In the genomic region with DNA sequence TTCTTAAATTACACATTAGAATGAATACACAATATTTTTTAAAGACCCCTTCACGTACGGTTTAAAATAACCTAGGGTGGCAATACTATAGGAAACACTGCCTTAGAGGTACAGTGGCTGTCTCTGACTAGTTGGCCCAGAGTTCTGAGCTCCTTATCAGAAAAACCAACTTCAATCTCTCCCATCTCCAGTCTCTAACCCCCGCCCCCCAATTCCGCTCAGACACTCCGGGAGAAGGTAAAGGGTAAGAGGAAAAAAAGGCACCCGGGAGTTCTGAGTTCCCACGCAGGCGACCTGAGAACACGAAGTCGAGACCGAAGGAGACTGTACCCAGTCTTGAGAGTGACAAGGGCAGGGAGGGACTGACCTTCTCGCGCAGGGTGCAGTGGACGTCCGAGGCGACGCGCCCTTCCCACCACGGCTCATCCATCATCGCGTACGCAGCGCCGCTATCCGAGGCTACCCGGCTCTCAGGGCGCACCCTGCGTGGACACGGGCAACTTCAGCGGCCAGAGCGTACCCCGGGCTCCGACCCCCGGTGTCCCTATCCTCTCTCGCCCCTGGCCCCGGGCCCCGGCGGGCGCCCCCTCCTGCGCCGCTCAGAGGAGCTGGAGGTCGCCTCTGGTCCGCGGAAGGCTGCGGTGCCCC, we compare ENCODE assay signal across 8 cellular contexts. TPM values are rescaled to one million over a fixed set of nuclear protein-coding genes. Genes with fewer than 3 reads are reported as not detected.
DNase-seq lines count a peak whose midpoint lies in the region; ATAC-seq and TF ChIP-seq lines count a peak whose summit lies in the region.

No MANE protein-coding gene starts in this region.

- peak overlapping the region; percentile 71 for H3K4me2 ChIP-seq in parathyroid adenoma (ENCODE audit: low read length)

- no peak for ATAC-seq in GM19463 (IDR thresholded peaks at IDR 0.05; ENCODE audit: unreplicated experiment)

- TF ChIP-seq CTCF in foreskin fibroblast (IDR thresholded peaks at IDR 0.05; ENCODE audit: low read depth, low read length), result no peak
- TF ChIP-seq CTCF in parathyroid adenoma (IDR thresholded peaks at IDR 0.05), result no peak

- peak overlapping the region; percentile 37 for H3K27ac ChIP-seq in SJCRH30
- no peak overlapping the region for H3K27ac ChIP-seq in parathyroid adenoma

- CTCF ChIA-PET in activated naive CD4-positive, alpha-beta T cell treated with anti-CD3 and anti-CD28 coated beads, Interleukin-2, amount 10 ng/mL, durations not matched to agents 7 days and 5 days (lab: Charles Lee), result no interaction called here

- H3K27me3 ChIP-seq in SJCRH30, result no peaks in the 10 kb centered on the region
- H3K27me3 ChIP-seq in parathyroid adenoma (ENCODE audit: control insufficient read depth, insufficient read depth, low read length), result no peaks in the 10 kb centered on the region

- H3K36me3 ChIP-seq in SJCRH30 (no peaks in the 10 kb centered on the region; the same call in 1 of the 2 replicates), parathyroid adenoma (ENCODE audit: control insufficient read depth, insufficient read depth, low read length) (no peaks in the 10 kb centered on the region)

- H3K4me1 ChIP-seq in SJCRH30 (peaks cover 16% of the 10 kb centered on the region), parathyroid adenoma (no peaks in the 10 kb centered on the region)

- no peak overlapping the region for H3K9ac ChIP-seq in parathyroid adenoma

- peak overlapping the region; percentile 39 for H3K4me3 Mint-ChIP-seq in activated naive CD4-positive, alpha-beta T cell treated with anti-CD3 and anti-CD28 coated beads, Interleukin-2, amount 10 ng/mL, durations not matched to agents 7 days and 5 days

- H3K4me1 Mint-ChIP-seq in activated naive CD4-positive, alpha-beta T cell treated with anti-CD3 and anti-CD28 coated beads, Interleukin-2, amount 10 ng/mL, durations not matched to agents 7 days and 5 days, result peaks cover 7% of the 10 kb centered on the region

- H3K36me3 Mint-ChIP-seq in activated naive CD4-positive, alpha-beta T cell treated with anti-CD3 and anti-CD28 coated beads, Interleukin-2, amount 10 ng/mL, durations not matched to agents 7 days and 5 days, result peaks cover 1% of the 10 kb centered on the region

- peak overlapping the region; percentile 68 for H2AFZ ChIP-seq in parathyroid adenoma

- H3K9me3 ChIP-seq in SJCRH30 (replicated peaks), result no peaks in the 10 kb centered on the region
- no peaks in the 10 kb centered on the region for H3K9me3 ChIP-seq in parathyroid adenoma (ENCODE audit: control insufficient read depth, low read length)

- H3K4me3 ChIP-seq in SJCRH30, result peak overlapping the region; percentile 91
- peak overlapping the region; percentile 49 to 59 for H3K4me3 ChIP-seq in foreskin fibroblast (ENCODE audit: low read depth in 1 of 2, low read length in 2 of 2)
- peak overlapping the region; percentile 37 for H3K4me3 ChIP-seq in parathyroid adenoma (ENCODE audit: low read depth, low read length)

- H3K27ac Mint-ChIP-seq in activated naive CD4-positive, alpha-beta T cell treated with anti-CD3 and anti-CD28 coated beads, Interleukin-2, amount 10 ng/mL, durations not matched to agents 7 days and 5 days, result no peak overlapping the region

- no peaks in the 10 kb centered on the region for H3K9me3 Mint-ChIP-seq in activated naive CD4-positive, alpha-beta T cell treated with anti-CD3 and anti-CD28 coated beads, Interleukin-2, amount 10 ng/mL, durations not matched to agents 7 days and 5 days

- no peak for DNase-seq in activated naive CD4-positive, alpha-beta T cell treated with anti-CD3 and anti-CD28 coated beads, Interleukin-2, amount 10 ng/mL, durations not matched to agents 7 days and 5 days
- no peak for DNase-seq in activated naive CD4-positive, alpha-beta T cell treated with Interleukin-2 at 50 U/mL for 16 hours
- DNase-seq in SJCRH30 (peak; percentile 33 to 53), foreskin fibroblast (peak in 1 of 2 donors; percentile 41), GM19238 (ENCODE audit: insufficient read length, low spot score) (no peak), AML-193 (lab: John Stamatoyannopoulos, UW) (no peak)

- H3K79me2 ChIP-seq in parathyroid adenoma, result no peaks in the 10 kb centered on the region

- H3K27me3 Mint-ChIP-seq in activated naive CD4-positive, alpha-beta T cell treated with anti-CD3 and anti-CD28 coated beads, Interleukin-2, amount 10 ng/mL, durations not matched to agents 7 days and 5 days, result peaks cover 84% of the 10 kb centered on the region

RNA-seq across cellular contexts. Expression of a gene that starts 0.7 kb away (rescaled TPM):
- total RNA-seq in SJCRH30 (2014; rRNA removed; shearing (Covaris generic)), result 6.5 and 6.8 TPM in 2 replicates

RNA-seq across cellular contexts. Expression of a gene that starts 58.8 kb away (rescaled TPM):
- total RNA-seq in SJCRH30 (2014; rRNA removed; shearing (Covaris generic)), result 21.1 TPM in 2 replicates

Comparison
In these comparisons a context has a peak if more than half of its experiments do, and no peak if none do; other contexts are left out.
1. DNase-seq: peak in SJCRH30 (2 of 2); none in activated naive CD4-positive, alpha-beta T cell treated with anti-CD3 and anti-CD28 coated beads, Interleukin-2, amount 10 ng/mL, durations not matched to agents 7 days and 5 days (single experiment), activated naive CD4-positive, alpha-beta T cell treated with Interleukin-2 at 50 U/mL for 16 hours (single experiment), GM19238 (single experiment) and AML-193 (0 of 2).
2. H3K4me3 ChIP-seq: peak in every context shown above with its lines; median percentile 91 in SJCRH30; 54 in foreskin fibroblast; 37 in parathyroid adenoma.